Comparison of ENCODE assay signal across 10 cellular contexts in the genomic region with DNA sequence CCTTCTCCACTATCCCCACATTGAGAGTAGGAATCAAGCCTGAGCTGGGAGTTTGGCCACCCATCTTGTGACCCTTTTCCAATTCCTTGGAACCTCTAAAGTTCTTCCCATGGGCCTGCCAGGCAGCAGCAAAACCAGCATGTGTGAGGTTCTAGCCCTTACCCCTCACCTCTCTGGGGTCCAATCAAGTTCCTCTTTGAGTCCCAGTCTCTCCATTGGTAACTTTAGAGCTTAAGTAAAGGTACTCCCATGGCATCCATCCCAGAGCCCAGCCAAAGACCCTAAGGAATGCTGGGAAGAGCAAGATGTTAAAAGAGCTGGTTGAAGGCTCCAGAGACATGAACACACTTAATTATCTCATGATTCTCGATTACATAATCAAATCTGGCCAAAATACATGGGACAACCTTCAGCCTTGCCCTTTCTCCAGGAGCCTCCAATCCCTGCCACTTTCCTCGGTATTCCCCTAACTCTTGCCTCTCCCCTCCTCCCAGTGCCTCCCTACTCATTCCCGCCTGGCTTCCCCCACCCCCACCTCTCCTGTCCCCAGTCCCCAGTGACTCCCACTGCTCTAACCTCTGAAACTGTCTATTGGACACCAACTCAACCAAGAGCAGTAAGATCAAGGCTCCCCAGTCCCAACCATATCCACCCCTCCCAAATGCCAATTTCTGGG. TPM values are rescaled to one million over a fixed set of nuclear protein-coding genes. Genes with fewer than 3 reads are reported as not detected.
DNase-seq lines count a peak whose midpoint lies in the region; TF ChIP-seq lines count a peak whose summit lies in the region.
"Had no signal": no experiment of that assay in that cellular context is flagged by ENCODE, and none has a peak within 500 bp of the region (broad histone marks: within the 10 kb centered on the region; RNA-seq: fewer than 3 reads in every experiment).

No MANE protein-coding gene starts in this region.

- intact Hi-C loops in activated CD4-positive, alpha-beta T cell treated with anti-CD3 and anti-CD28 coated beads, Interleukin-2, amount 10 ng/mL, durations not matched to agents 24 days and 14 days (cut with micrococcal nuclease), result no loop called here
- intact Hi-C loops in testis (cut with DNase I; ENCODE audit: low total_unique reads), result no loop called here

- peak overlapping the region; percentile 38 for H2BK120ac ChIP-seq in mesenchymal stem cell (ENCODE audit: low read depth, low read length)

- peaks cover 9 to 18% of the 10 kb centered on the region in 2 experiments for H3K36me3 ChIP-seq in mesenchymal stem cell (ENCODE audit: control insufficient read depth in 1 of 2, insufficient read depth in 2 of 2, low read depth in 1 of 2, low read length in 2 of 2)
- H3K36me3 ChIP-seq in testis (ENCODE audit: low read depth, missing control alignments), result no peaks in the 10 kb centered on the region

- H3K27ac ChIP-seq in adipose tissue (ENCODE audit: low read depth, low read length), result peak overlapping the region; percentile 11
- no peak overlapping the region for H3K27ac ChIP-seq in mesenchymal stem cell (ENCODE audit: low read length, poor library complexity, severe bottlenecking)
- peak overlapping the region; percentile 94 to 99 for H3K27ac ChIP-seq in testis

- peak overlapping the region; percentile 35 for H3K27ac Mint-ChIP-seq in activated CD4-positive, alpha-beta T cell treated with anti-CD3 and anti-CD28 coated beads, Interleukin-2, amount 10 ng/mL, durations not matched to agents 24 days and 14 days

- no peak overlapping the region for H3K4me2 ChIP-seq in mesenchymal stem cell (ENCODE audit: low read length, poor library complexity, severe bottlenecking)

- H3K36me3 Mint-ChIP-seq in activated CD4-positive, alpha-beta T cell treated with anti-CD3 and anti-CD28 coated beads, Interleukin-2, amount 10 ng/mL, durations not matched to agents 24 days and 14 days (ENCODE audit: low read depth), result peaks cover 21% of the 10 kb centered on the region

- no peaks in the 10 kb centered on the region for H3K9me3 Mint-ChIP-seq in activated CD4-positive, alpha-beta T cell treated with anti-CD3 and anti-CD28 coated beads, Interleukin-2, amount 10 ng/mL, durations not matched to agents 24 days and 14 days

- TF ChIP-seq CTCF in testis (IDR thresholded peaks at IDR 0.05), result no peak

- H3K4me1 ChIP-seq in mesenchymal stem cell (ENCODE audit: control insufficient read depth, insufficient read depth, low read depth, low read length) (peaks cover 34% of the 10 kb centered on the region), testis (peaks cover 47% of the 10 kb centered on the region)

- H3K27me3 Mint-ChIP-seq in activated CD4-positive, alpha-beta T cell treated with anti-CD3 and anti-CD28 coated beads, Interleukin-2, amount 10 ng/mL, durations not matched to agents 24 days and 14 days, result no peaks in the 10 kb centered on the region

- H3K14ac ChIP-seq in mesenchymal stem cell (ENCODE audit: low read length in 2 of 2), result no peak overlapping the region

- H2AK5ac ChIP-seq in mesenchymal stem cell (ENCODE audit: low read length, severe bottlenecking), result no peak overlapping the region

- H3K4me3 ChIP-seq in mesenchymal stem cell (ENCODE audit: insufficient read depth in 1 of 2, low read depth in 1 of 2, low read length in 2 of 2), result peak overlapping the region in 1 of 2 experiments; percentile 93
- peak overlapping the region in 1 of 2 donors; percentile 88 for H3K4me3 ChIP-seq in testis

- peak overlapping the region; percentile 2 to 64 for H2BK12ac ChIP-seq in mesenchymal stem cell (ENCODE audit: low read length in 2 of 2)

- H3K79me1 ChIP-seq in mesenchymal stem cell (replicated peaks; ENCODE audit: low read length, poor library complexity, severe bottlenecking), result peaks cover 3% of the 10 kb centered on the region

- TF ChIP-seq POLR2A in testis (IDR thresholded peaks at IDR 0.05), result no peak

- 46 to 57% (median 51%) methylated on average over 3 of the region's 3 CpGs for WGBS in adipose tissue, 3 donors
- WGBS in mesenchymal stem cell, result 86% methylated on average over 3 of the region's 3 CpGs
- 39 to 66% methylated on average over 3 of the region's 3 CpGs for WGBS in testis, 2 donors

- peak overlapping the region; percentile 90 for H3K4me3 Mint-ChIP-seq in activated CD4-positive, alpha-beta T cell treated with anti-CD3 and anti-CD28 coated beads, Interleukin-2, amount 10 ng/mL, durations not matched to agents 24 days and 14 days

- peak overlapping the region in 1 of 2 experiments; percentile 28 for H3K18ac ChIP-seq in mesenchymal stem cell (ENCODE audit: low read depth in 1 of 2, low read length in 2 of 2)

- no peak overlapping the region for H4K91ac ChIP-seq in mesenchymal stem cell (ENCODE audit: low read length)

- H3K9ac ChIP-seq in mesenchymal stem cell (ENCODE audit: low read length), result peak overlapping the region; percentile 97

- H2BK5ac ChIP-seq in mesenchymal stem cell (ENCODE audit: low read depth, low read length, poor library complexity, severe bottlenecking), result no peak overlapping the region

- no peak overlapping the region for H2BK15ac ChIP-seq in mesenchymal stem cell (ENCODE audit: low read depth, poor library complexity, severe bottlenecking)

- H3K27me3 ChIP-seq in mesenchymal stem cell (ENCODE audit: control insufficient read depth in 1 of 2, insufficient read depth in 1 of 2, low read length in 2 of 2), result no peaks in the 10 kb centered on the region
- H3K27me3 ChIP-seq in testis, result no peaks in the 10 kb centered on the region

- no peak overlapping the region for H3K4ac ChIP-seq in mesenchymal stem cell (ENCODE audit: low read depth in 1 of 2, low read length in 2 of 2)

- H3K9me3 ChIP-seq in mesenchymal stem cell (ENCODE audit: control insufficient read depth, low read length), result no peaks in the 10 kb centered on the region
- H3K9me3 ChIP-seq in testis, result no peaks in the 10 kb centered on the region

- no peak overlapping the region for H3K23ac ChIP-seq in mesenchymal stem cell (ENCODE audit: low read length in 2 of 2)

- no peak overlapping the region for H2AFZ ChIP-seq in mesenchymal stem cell (ENCODE audit: low read depth, low read length)

- H4K8ac ChIP-seq in mesenchymal stem cell (ENCODE audit: low read length), result no peak overlapping the region

- H3K4me1 Mint-ChIP-seq in activated CD4-positive, alpha-beta T cell treated with anti-CD3 and anti-CD28 coated beads, Interleukin-2, amount 10 ng/mL, durations not matched to agents 24 days and 14 days, result peaks cover 29% of the 10 kb centered on the region

- no peak for DNase-seq in activated CD4-positive, alpha-beta T cell treated with anti-CD3 and anti-CD28 coated beads, Interleukin-2, amount 10 ng/mL, durations not matched to agents 24 days and 14 days
- DNase-seq in activated CD4-positive, alpha-beta T cell treated with anti-CD3 and anti-CD28 coated beads for 4 hours, result no peak
- DNase-seq in mesenchymal stem cell (no peak), testis (no peak), LoVo (ENCODE audit: low spot score) (no peak), nucleus accumbens (lab: John Stamatoyannopoulos, UW) (no peak), EL (no peak)
- DNase-seq: NK-92 treated with Interleukin-12 subunit alpha and Interleukin-12 subunit beta, amount 100 ng/mL, for 24 hours had no signal

RNA-seq across cellular contexts. Expression of a gene that starts 4.8 kb away (rescaled TPM):
- total RNA-seq in activated CD4-positive, alpha-beta T cell treated with anti-CD3 and anti-CD28 coated beads, Interleukin-2, amount 10 ng/mL, durations not matched to agents 24 days and 14 days, result 1.8 and 2.3 TPM in 2 replicates
- polyA plus RNA-seq in adipose tissue, result 100 to 1,000 TPM in 2 of 3 donors, 10 to 100 TPM in 1; 53.4 to 562 (median 225) TPM
- polyA plus RNA-seq in mesenchymal stem cell (2013, experiment 1 of 2), result 95.2 TPM
- 91.2 TPM for polyA plus RNA-seq in mesenchymal stem cell (2013, experiment 2 of 2)
- total RNA-seq in testis, result 100 to 1,000 TPM; 108 to 138 TPM
- 47.0 TPM for polyA plus RNA-seq in testis (ENCODE audit: insufficient read depth, low read depth, low replicate concordance)

RNA-seq across cellular contexts. Expression of a gene that starts 34.2 kb away (rescaled TPM):
- 35.6 TPM in 2 replicates for total RNA-seq in activated CD4-positive, alpha-beta T cell treated with anti-CD3 and anti-CD28 coated beads, Interleukin-2, amount 10 ng/mL, durations not matched to agents 24 days and 14 days
- polyA plus RNA-seq in adipose tissue (10 to 100 TPM; 26.9 to 66.7 (median 29.8) TPM), testis (ENCODE audit: insufficient read depth, low read depth, low replicate concordance) (29.5 TPM)
- polyA plus RNA-seq in mesenchymal stem cell (2013, experiment 1 of 2), result 15.3 TPM
- 14.7 TPM for polyA plus RNA-seq in mesenchymal stem cell (2013, experiment 2 of 2)
- total RNA-seq in testis, result 10 to 100 TPM; 27.7 to 29.5 TPM

RNA-seq across cellular contexts. Expression of a gene that starts 38.8 kb away (rescaled TPM):
- 500 and 521 TPM in 2 replicates for total RNA-seq in activated CD4-positive, alpha-beta T cell treated with anti-CD3 and anti-CD28 coated beads, Interleukin-2, amount 10 ng/mL, durations not matched to agents 24 days and 14 days
- polyA plus RNA-seq in adipose tissue (100 to 1,000 TPM; 216 to 308 (median 253) TPM), testis (ENCODE audit: insufficient read depth, low read depth, low replicate concordance) (249 TPM)
- polyA plus RNA-seq in mesenchymal stem cell (2013, experiment 1 of 2), result 387 TPM
- 364 TPM for polyA plus RNA-seq in mesenchymal stem cell (2013, experiment 2 of 2)
- total RNA-seq in testis, result 100 to 1,000 TPM; 219 to 305 TPM

RNA-seq across cellular contexts. Expression of a gene that starts 52.4 kb away (rescaled TPM):
- total RNA-seq in activated CD4-positive, alpha-beta T cell treated with anti-CD3 and anti-CD28 coated beads, Interleukin-2, amount 10 ng/mL, durations not matched to agents 24 days and 14 days, result not detected in 2 replicates
- 100 to 1,000 TPM in 1 of 3 donors, 10 to 100 TPM in 2; 21.8 to 437 (median 83.9) TPM for polyA plus RNA-seq in adipose tissue
- polyA plus RNA-seq in mesenchymal stem cell (2013, experiment 1 of 2), result 54.0 TPM
- polyA plus RNA-seq in mesenchymal stem cell (2013, experiment 2 of 2), result 54.6 TPM
- total RNA-seq in testis, result 100 to 1,000 TPM; 121 to 261 TPM
- polyA plus RNA-seq in testis (ENCODE audit: insufficient read depth, low read depth, low replicate concordance), result 185 TPM

RNA-seq across cellular contexts. Expression of a gene that starts 58.3 kb away (rescaled TPM):
- not detected in 2 replicates for total RNA-seq in activated CD4-positive, alpha-beta T cell treated with anti-CD3 and anti-CD28 coated beads, Interleukin-2, amount 10 ng/mL, durations not matched to agents 24 days and 14 days
- under 1 TPM in 2 of 3 donors, not detected in 1; 0.08 to 0.09 TPM for polyA plus RNA-seq in adipose tissue
- polyA plus RNA-seq in mesenchymal stem cell (2013, experiment 1 of 2), result 0.03 TPM
- polyA plus RNA-seq in mesenchymal stem cell (2013, experiment 2 of 2), result not detected
- under 1 TPM in 1 of 2 donors, not detected in 1; 0.19 TPM for total RNA-seq in testis
- polyA plus RNA-seq in testis (ENCODE audit: insufficient read depth, low read depth, low replicate concordance), result 0.25 TPM
- total RNA-seq: M059J had no signal

Comparison
In these comparisons a context has a peak if more than half of its experiments do, and no peak if none do; other contexts are left out.
1. RNA of a gene that starts 4.8 kb away (total RNA-seq): 108 to 138 TPM in testis; 1.8 to 2.3 TPM in activated CD4-positive, alpha-beta T cell treated with anti-CD3 and anti-CD28 coated beads, Interleukin-2, amount 10 ng/mL, durations not matched to agents 24 days and 14 days; every median in the first group is over 10 times any median in the second.